ENCODE assay signal across 18 cellular contexts in genomic region chr1:184215274-184215925, GRCh38.
A peak's percentile ranks its signal among the peaks of the same experiment; 100 is the strongest.
DNase-seq lines count a peak whose midpoint lies in the region; ATAC-seq lines count a peak whose summit lies in the region.
"Had no signal": no experiment of that assay in that cellular context is flagged by ENCODE, and none has a peak within 500 bp of the region (broad histone marks: within the 10 kb centered on the region; RNA-seq: fewer than 3 reads in every experiment).

No MANE protein-coding gene starts in this region.

- H3K4ac ChIP-seq in mesendoderm (ENCODE audit: low read depth, low read length) = no peak overlapping the region

- H3K4me1 ChIP-seq in mesendoderm (ENCODE audit: control insufficient read depth, low read depth, low read length) = no peaks in the 10 kb centered on the region

- H3K27me3 ChIP-seq in mesendoderm (ENCODE audit: insufficient read depth, low read length, poor library complexity) = no peaks in the 10 kb centered on the region
- H3K27me3 ChIP-seq: BLaER1 had no signal

- H4K5ac ChIP-seq in mesendoderm (ENCODE audit: low read length) = no peak overlapping the region

- H3K79me1 ChIP-seq in mesendoderm (ENCODE audit: low read length) = no peaks in the 10 kb centered on the region

- peaks cover 6% of the 10 kb centered on the region for H3K4me1 Mint-ChIP-seq in T-helper 17 cell
- peaks cover 0 to 14% of the 10 kb centered on the region in 2 donors for H3K4me1 Mint-ChIP-seq in natural killer cell treated with Interleukin-12 subunit alpha and Interleukin-12 subunit beta and Interleukin-15 and Interleukin-18, amount 100 ng/mL, for 72 hours (ENCODE audit: low read depth in 2 of 2)
- H3K4me1 Mint-ChIP-seq: CD8-positive, alpha-beta memory T cell had no signal

- no peak overlapping the region for H3K23ac ChIP-seq in mesendoderm (ENCODE audit: low read length)

- no peak overlapping the region for H3K56ac ChIP-seq in mesendoderm (ENCODE audit: low read length)

- H2BK15ac ChIP-seq in mesendoderm (replicated peaks; ENCODE audit: low read depth) = no peak overlapping the region

- no peak overlapping the region for H3K27ac ChIP-seq in mesendoderm (ENCODE audit: low read depth, low read length)
- H3K27ac ChIP-seq: BLaER1, SK-N-MC had no signal

- no peak overlapping the region for H2BK120ac ChIP-seq in mesendoderm (ENCODE audit: low read depth, low read length)

- no peak overlapping the region for H4K8ac ChIP-seq in mesendoderm (ENCODE audit: low read depth, low read length)

- no peak overlapping the region for H3K9ac ChIP-seq in mesendoderm (ENCODE audit: low read length)
- H3K9ac ChIP-seq: BLaER1 had no signal

- no peaks in the 10 kb centered on the region for H3K36me3 ChIP-seq in mesendoderm (ENCODE audit: control insufficient read depth, insufficient read depth, low read length)
- H3K36me3 ChIP-seq: BLaER1 had no signal

- H3K4me3 Mint-ChIP-seq in T-helper 17 cell = peak overlapping the region; percentile 59
- H3K4me3 Mint-ChIP-seq in natural killer cell treated with Interleukin-12 subunit alpha and Interleukin-12 subunit beta and Interleukin-15 and Interleukin-18, amount 100 ng/mL, for 72 hours = no peak overlapping the region
- H3K4me3 Mint-ChIP-seq: CD8-positive, alpha-beta memory T cell; T-helper 1 cell treated with Interleukin-12 subunit alpha and Interleukin-12 subunit beta and Interleukin-4 antibody, amounts not matched to agents 30 μg/mL and 1 μg/mL, for 36 hours had no signal

- no peaks in the 10 kb centered on the region for H3K9me3 Mint-ChIP-seq in natural killer cell treated with Interleukin-12 subunit alpha and Interleukin-12 subunit beta and Interleukin-15 and Interleukin-18, amount 100 ng/mL, for 72 hours
- H3K9me3 Mint-ChIP-seq: CD8-positive, alpha-beta memory T cell; T-helper 1 cell treated with Interleukin-12 subunit alpha and Interleukin-12 subunit beta and Interleukin-4 antibody, amounts not matched to agents 30 μg/mL and 1 μg/mL, for 36 hours had no signal

- no peak overlapping the region for H3K27ac Mint-ChIP-seq in T-helper 17 cell
- peak overlapping the region in 1 of 2 donors; percentile 60 for H3K27ac Mint-ChIP-seq in natural killer cell treated with Interleukin-12 subunit alpha and Interleukin-12 subunit beta and Interleukin-15 and Interleukin-18, amount 100 ng/mL, for 72 hours
- H3K27ac Mint-ChIP-seq: T-helper 1 cell treated with Interleukin-12 subunit alpha and Interleukin-12 subunit beta and Interleukin-4 antibody, amounts not matched to agents 30 μg/mL and 1 μg/mL, for 36 hours had no signal

- no peak overlapping the region for H3K4me3 ChIP-seq in mesendoderm (ENCODE audit: low read length)
- H3K4me3 ChIP-seq: BLaER1, SK-N-MC had no signal

- peaks cover 45% of the 10 kb centered on the region for H3K27me3 Mint-ChIP-seq in T-helper 17 cell
- H3K27me3 Mint-ChIP-seq in natural killer cell treated with Interleukin-12 subunit alpha and Interleukin-12 subunit beta and Interleukin-15 and Interleukin-18, amount 100 ng/mL, for 72 hours = peaks cover 11 to 15% of the 10 kb centered on the region in 2 donors

- WGBS in mesendoderm (ENCODE audit: extremely low coverage, insufficient coverage, low lambda C conversion rate) = no CpG with 5 or more reads among the region's 6 CpGs

- no peak overlapping the region for H2AK5ac ChIP-seq in mesendoderm (ENCODE audit: low read length)

- H3K4me2 ChIP-seq in mesendoderm (ENCODE audit: low read length) = no peak overlapping the region
- H3K4me2 ChIP-seq: BLaER1 had no signal

- ATAC-seq in T-helper 17 cell = no peak
- no peak for ATAC-seq in natural killer cell treated with Interleukin-12 subunit alpha and Interleukin-12 subunit beta and Interleukin-15 and Interleukin-18, amount 100 ng/mL, for 72 hours
- ATAC-seq: PC-3 had no signal

- H3K18ac ChIP-seq in mesendoderm (ENCODE audit: low read length) = no peak overlapping the region

- H3K36me3 Mint-ChIP-seq in T-helper 17 cell (ENCODE audit: low read depth) = peaks cover 6% of the 10 kb centered on the region
- no peaks in the 10 kb centered on the region for H3K36me3 Mint-ChIP-seq in natural killer cell treated with Interleukin-12 subunit alpha and Interleukin-12 subunit beta and Interleukin-15 and Interleukin-18, amount 100 ng/mL, for 72 hours
- H3K36me3 Mint-ChIP-seq: CD8-positive, alpha-beta memory T cell had no signal

- peak; percentile 89 for DNase-seq in DMS53 (lab: John Stamatoyannopoulos, UW)
- peak; percentile 24 for DNase-seq in NCI-H2029 (lab: John Stamatoyannopoulos, UW)
- no peak for DNase-seq in T-helper 17 cell
- DNase-seq in mesendoderm = peak; percentile 56
- DNase-seq in natural killer cell treated with Interleukin-12 subunit alpha and Interleukin-12 subunit beta and Interleukin-15 and Interleukin-18, amount 100 ng/mL, for 72 hours (ENCODE audit: low spot score) = no peak
- no peak for DNase-seq in NCI-H128 (lab: John Stamatoyannopoulos, UW; ENCODE audit: unreplicated experiment)
- DNase-seq in D341Med (ENCODE audit: low spot score) = no peak
- DNase-seq: CD8-positive, alpha-beta memory T cell; DMS153; H7; MM.1S; NCI-H146; NCI-H446 treated with DMSO at 0.1 percent for 48 hours; NK-92 treated with Interleukin-12 subunit alpha and Interleukin-12 subunit beta, amount 100 ng/mL, for 24 hours; PC-3 had no signal

- no peaks in the 10 kb centered on the region for H3K79me2 ChIP-seq in mesendoderm (ENCODE audit: control insufficient read depth, insufficient read depth, low read length)

- H2BK5ac ChIP-seq in mesendoderm (ENCODE audit: low read length) = no peak overlapping the region

- no peaks in the 10 kb centered on the region for H3K9me3 ChIP-seq in T-helper 17 cell (ENCODE audit: control insufficient read depth, low read length, poor library complexity, severe bottlenecking)
- H3K9me3 ChIP-seq: BLaER1 had no signal

Comparison
In these comparisons a context has a peak if more than half of its experiments do, and no peak if none do; other contexts are left out.
1. DNase-seq: peak in DMS53 (single experiment), NCI-H2029 (single experiment) and mesendoderm (single experiment); none in T-helper 17 cell (0 of 3), natural killer cell treated with Interleukin-12 subunit alpha and Interleukin-12 subunit beta and Interleukin-15 and Interleukin-18, amount 100 ng/mL, for 72 hours (single experiment), NCI-H128 (single experiment) and D341Med (single experiment).